5 cellular contexts compared by ENCODE assay signal in the genomic region with DNA sequence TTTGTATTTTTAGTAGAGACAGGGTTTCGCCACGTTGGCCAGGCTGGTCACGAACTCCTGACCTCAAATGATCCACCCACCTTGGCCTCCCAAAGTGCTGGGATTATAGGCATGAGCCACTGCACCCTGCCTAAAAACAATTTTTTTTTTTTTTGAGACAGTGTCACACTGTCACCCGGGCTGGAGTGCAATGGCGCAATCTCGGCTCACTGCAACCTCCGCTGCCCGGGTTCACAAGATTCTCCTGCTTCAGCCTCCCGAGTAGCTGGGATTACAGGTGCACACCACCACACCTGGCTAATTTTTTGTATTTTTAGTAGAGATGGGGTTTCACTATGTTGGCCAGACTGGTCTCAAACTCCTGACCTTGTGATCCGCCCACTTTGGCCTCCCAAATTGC. TPM values are rescaled to one million over a fixed set of nuclear protein-coding genes. Genes with fewer than 3 reads are reported as not detected.
A peak's percentile ranks its signal among the peaks of the same experiment; 100 is the strongest.
DNase-seq lines count a peak whose midpoint lies in the region; ATAC-seq, FAIRE-seq and TF ChIP-seq lines count a peak whose summit lies in the region.
"Not testable (repeated sequence)": the region's sequence is repeated elsewhere in the genome, so short reads cannot be mapped to it uniquely, and the experiment has no call there.

No MANE protein-coding gene starts in this region.

- H3K27me3 ChIP-seq in BLaER1; BLaER1 treated with 17β-estradiol and CSF1 and Interleukin-3, amounts not matched to agents 10 nM and 100 nM; K562 (ENCODE audit: control insufficient read depth in 2 of 2, insufficient read depth in 2 of 2, low read length in 2 of 2); HepG2 (ENCODE audit: control insufficient read depth in 1 of 2, insufficient read depth in 2 of 2, low read length in 2 of 2): not testable (repeated sequence)

- not testable (repeated sequence) for H3K4me3 ChIP-seq in BLaER1; BLaER1 treated with 17β-estradiol and CSF1 and Interleukin-3, amounts not matched to agents 10 nM and 100 nM; K562; HepG2 (replicated peaks in 1 of 3; ENCODE audit: insufficient read depth in 1 of 3, low read depth in 2 of 3, low read length in 3 of 3)

- not testable (repeated sequence) for TF ChIP-seq EP300 in K562 (IDR thresholded peaks at IDR 0.05; ENCODE audit: low read length); HepG2 (IDR thresholded peaks at IDR 0.05; ENCODE audit: low read depth in 2 of 2, low read length in 2 of 2); HepG2 (CRISPR knock-in tag; IDR thresholded peaks at IDR 0.05; ENCODE audit: borderline replicate concordance)

- H4K20me1 ChIP-seq in BLaER1; BLaER1 treated with 17β-estradiol and CSF1 and Interleukin-3, amounts not matched to agents 10 nM and 100 nM; K562 (replicated peaks; ENCODE audit: control insufficient read depth, insufficient read depth, low read length); HepG2 (ENCODE audit: insufficient read depth, low read length): not testable (repeated sequence)

- H3K4me1 ChIP-seq in BLaER1 (peaks cover 71% of the 10 kb centered on the region), HepG2 (ENCODE audit: insufficient read depth, low read length) (peaks cover 25% of the 10 kb centered on the region)
- peaks cover 58 to 71% (median 67%) of the 10 kb centered on the region in 10 experiments for H3K4me1 ChIP-seq in BLaER1 treated with 17β-estradiol and CSF1 and Interleukin-3, amounts not matched to agents 10 nM and 100 nM
- H3K4me1 ChIP-seq in K562 (replicated peaks in 1 of 2; ENCODE audit: control insufficient read depth in 2 of 2, insufficient read depth in 2 of 2, low read length in 2 of 2) = not testable (repeated sequence)

- not testable (repeated sequence) for DNase-seq in K562 (ENCODE audit: extremely low read depth in 1 of 4, low spot score in 3 of 4); HepG2 (ENCODE audit: low spot score)

- TF ChIP-seq CTCF in VCaP (conservative IDR thresholded peaks at IDR 0.05); K562 (IDR thresholded peaks at IDR 0.05 in 2 of 3, conservative IDR thresholded peaks at IDR 0.05 in 1 of 3; ENCODE audit: insufficient read depth in 2 of 3, low read depth in 1 of 3, low read length in 3 of 3); HepG2 (CRISPR knock-in tag; IDR thresholded peaks at IDR 0.05): not testable (repeated sequence)

- not testable (repeated sequence) for TF ChIP-seq POLR2A in K562 (conservative IDR thresholded peaks at IDR 0.05); HepG2 (IDR thresholded peaks at IDR 0.05; ENCODE audit: insufficient read depth in 1 of 2, low read depth in 2 of 2, low read length in 2 of 2)

- in situ Hi-C loops in K562 (cut with MboI); HepG2 (cut with HindIII; ENCODE audit: extremely low pct_ligation_motif_present, low pct_unique_long_range_greater_than_20kb): not testable (repeated sequence)

- not testable (repeated sequence) for ATAC-seq in K562, HepG2

- BruUV-seq in K562 (replicated peaks; lab: Mats Ljungman, UMichigan); HepG2 (replicated peaks; lab: Mats Ljungman, UMichigan): not testable (repeated sequence)

- TF ChIP-seq RAD21 in K562 (CRISPR knock-in tag; conservative IDR thresholded peaks at IDR 0.05 in 1 of 2, IDR thresholded peaks at IDR 0.05 in 1 of 2); HepG2 (CRISPR knock-in tag; IDR thresholded peaks at IDR 0.05): not testable (repeated sequence)

- POLR2A ChIA-PET in K562 (lab: Yijun Ruan, JAX) = interaction anchor here (0.6 to 1.6 kb wide), 5 partner anchors 9 to 23 kb away, joined by 3 to 9 read pairs (median 3); no protein-coding TSS in a partner anchor
- POLR2A ChIA-PET in HepG2 (lab: Yijun Ruan, JAX) = interaction anchor here (1.4 kb wide), 1 partner anchor 11 kb away, joined by 3 read pairs; no protein-coding TSS in a partner anchor

- not testable (repeated sequence) for H3K9me3 ChIP-seq in BLaER1; BLaER1 treated with 17β-estradiol and CSF1 and Interleukin-3, amounts not matched to agents 10 nM and 100 nM (replicated peaks in 1 of 11); K562 (replicated peaks; ENCODE audit: control insufficient read depth, insufficient read depth, low read depth, low read length); HepG2 (ENCODE audit: low read length)

- not testable (repeated sequence) for H2AFZ ChIP-seq in K562 (ENCODE audit: low read depth, low read length); HepG2 (ENCODE audit: low read length)

- H3K9ac ChIP-seq in BLaER1; BLaER1 treated with 17β-estradiol and CSF1 and Interleukin-3, amounts not matched to agents 10 nM and 100 nM; K562 (ENCODE audit: insufficient read depth in 1 of 2, low read depth in 2 of 2, low read length in 2 of 2); HepG2 (ENCODE audit: insufficient read depth, low read depth, low read length): not testable (repeated sequence)

- 54% methylated on average over 10 of the region's 10 CpGs for WGBS in K562 (ENCODE audit: insufficient coverage, low coverage, missing lambda C conversion rate)
- 18% methylated on average over 10 of the region's 10 CpGs for WGBS in HepG2 (ENCODE audit: low lambda C conversion rate)

- peak overlapping the region; percentile 96 for H3K4me2 ChIP-seq in BLaER1
- H3K4me2 ChIP-seq in BLaER1 treated with 17β-estradiol and CSF1 and Interleukin-3, amounts not matched to agents 10 nM and 100 nM = peak overlapping the region; percentile 39 to 96 (median 48); a peak in 21 of 22 replicates
- not testable (repeated sequence) for H3K4me2 ChIP-seq in K562 (ENCODE audit: insufficient read depth, low read length)
- peak overlapping the region; percentile 70; the same call in 1 of the 2 replicates for H3K4me2 ChIP-seq in HepG2 (ENCODE audit: low read depth, low read length)

- intact Hi-C loops in K562 (cut with micrococcal nuclease); HepG2 (cut with micrococcal nuclease; ENCODE audit: unreplicated experiment): not testable (repeated sequence)

- not testable (repeated sequence) for H3K36me3 ChIP-seq in BLaER1; BLaER1 treated with 17β-estradiol and CSF1 and Interleukin-3, amounts not matched to agents 10 nM and 100 nM; K562 (ENCODE audit: control insufficient read depth, insufficient read depth, low read length); HepG2 (replicated peaks in 1 of 2; ENCODE audit: control insufficient read depth in 1 of 2, insufficient read depth in 2 of 2, low read length in 2 of 2)

- CTCF ChIA-PET in K562 (lab: Yijun Ruan, JAX; ENCODE audit: low intra/inter-chr PET ratio); HepG2 (lab: Yijun Ruan, JAX; ENCODE audit: low intra/inter-chr PET ratio, low total read pairs): not testable (repeated sequence)

- H3K27ac ChIP-seq in BLaER1; K562 (ENCODE audit: extremely low read depth, low read depth, low read length); HepG2 (ENCODE audit: extremely low read length, insufficient read depth, low read length): not testable (repeated sequence)
- H3K27ac ChIP-seq in BLaER1 treated with 17β-estradiol and CSF1 and Interleukin-3, amounts not matched to agents 10 nM and 100 nM = peak overlapping the region in 1 of 11 experiments; percentile 45; a peak in 3 of 22 replicates
- H3K27ac ChIP-seq in VCaP = peak overlapping the region; percentile 65; the same call in 1 of the 2 replicates

- not testable (repeated sequence) for H3K9me1 ChIP-seq in K562 (ENCODE audit: control insufficient read depth, insufficient read depth, low read length)

- not testable (repeated sequence) for FAIRE-seq in K562 (lab: Jason Lieb, UNC); HepG2 (lab: Jason Lieb, UNC)

- H3K79me2 ChIP-seq in K562 (ENCODE audit: control insufficient read depth, insufficient read depth, low read length); HepG2 (ENCODE audit: insufficient read depth, low read length): not testable (repeated sequence)

RNA-seq across cellular contexts. Expression of a gene that starts 6.2 kb away (rescaled TPM):
- 136 and 330 TPM in 2 replicates for total RNA-seq in K562 (2011; cell fraction: chromatin; rRNA removed; ENCODE audit: low replicate concordance)
- 82.5 and 83.7 TPM in 2 replicates for total RNA-seq in K562 (2011; cell fraction: nucleolus; rRNA removed)
- total RNA-seq in K562 (2011; cell fraction: nucleoplasm; rRNA removed) = 139 and 175 TPM in 2 replicates
- total RNA-seq in K562 (2014; rRNA removed) = 116 and 147 TPM in 2 replicates
- 135 and 158 TPM in 2 replicates for total RNA-seq in K562 (2014; rRNA removed; fragmentation: Illumina TruSeq; extraction: Trizol)
- 132 and 149 TPM in 2 replicates for total RNA-seq in K562 (2015; rRNA removed; fragmentation: Illumina TruSeq; extraction: Trizol)
- 128 and 131 TPM in 2 replicates for total RNA-seq in K562 (2021)
- polyA plus RNA-seq in K562 (2011; rRNA removed) = 63.1 and 84.5 TPM in 2 replicates
- polyA plus RNA-seq in K562 (2011; cell fraction: cytosol; rRNA removed) = 30.0 and 41.8 TPM in 2 replicates
- 45.6 and 48.0 TPM in 2 replicates for polyA plus RNA-seq in K562 (2011; cell fraction: nucleus; rRNA removed)
- polyA plus RNA-seq in K562 (2012) = 109 and 130 TPM in 2 replicates
- 158 and 225 TPM in 2 replicates for polyA plus RNA-seq in K562 (2014; fragmentation: Illumina TruSeq; extraction: Trizol)
- polyA plus RNA-seq in K562 (2014; fragmentation: Nextera tagmentation; extraction: Ambion mirVana) = 100 to 1,000 TPM in 1 of 2 experiments, 10 to 100 TPM in 1; 96.6 to 100 TPM
- 135 and 158 TPM in 2 replicates for polyA plus RNA-seq in K562 (2014; rRNA removed)
- 60.6 and 70.5 TPM in 2 replicates for polyA minus RNA-seq in K562 (2011; rRNA and poly(A)+ RNA removed)
- polyA minus RNA-seq in K562 (2011; cell fraction: cytosol; rRNA and poly(A)+ RNA removed) = 59.2 and 63.5 TPM in 2 replicates
- polyA minus RNA-seq in K562 (2011; cell fraction: nucleus; rRNA and poly(A)+ RNA removed) = 39.3 and 44.5 TPM in 2 replicates
- total RNA-seq in HepG2 (2016; rRNA removed; fragmentation: Illumina TruSeq; extraction: Trizol) = 53.9 and 72.9 TPM in 2 replicates
- 51.7 and 58.5 TPM in 2 replicates for total RNA-seq in HepG2 (2016; cell fraction: cytosol; rRNA removed; fragmentation: Illumina TruSeq; extraction: Trizol; ENCODE audit: low read depth)
- total RNA-seq in HepG2 (2016; cell fraction: insoluble cytoplasmic fraction; rRNA removed; fragmentation: Illumina TruSeq; extraction: Trizol) = 57.3 and 66.0 TPM in 2 replicates
- total RNA-seq in HepG2 (2016; cell fraction: membrane; rRNA removed; fragmentation: Illumina TruSeq; extraction: Trizol) = 37.1 and 38.2 TPM in 2 replicates
- 31.6 and 33.1 TPM in 2 replicates for total RNA-seq in HepG2 (2016; cell fraction: nucleus; rRNA removed; fragmentation: Illumina TruSeq; extraction: Trizol)
- 27.1 and 29.9 TPM in 2 replicates for polyA plus RNA-seq in HepG2 (2011; rRNA removed)
- polyA plus RNA-seq in HepG2 (2011; cell fraction: cytosol; rRNA removed) = 14.8 and 23.9 TPM in 2 replicates
- 22.1 and 25.2 TPM in 2 replicates for polyA plus RNA-seq in HepG2 (2011; cell fraction: nucleus; rRNA removed)
- polyA plus RNA-seq in HepG2 (2012) = 61.9 and 67.0 TPM in 2 replicates
- 15.6 and 19.2 TPM in 2 replicates for polyA plus RNA-seq in HepG2 (2016; cell fraction: cytosol; fragmentation: Illumina TruSeq; extraction: Trizol; ENCODE audit: low read depth)
- 96.0 and 98.3 TPM in 2 replicates for polyA plus RNA-seq in HepG2 (2016; cell fraction: insoluble cytoplasmic fraction; fragmentation: Illumina TruSeq; extraction: Trizol; ENCODE audit: low read depth)
- 29.1 and 33.0 TPM in 2 replicates for polyA plus RNA-seq in HepG2 (2016; cell fraction: membrane; fragmentation: Illumina TruSeq; extraction: Trizol; ENCODE audit: low read depth)
- polyA plus RNA-seq in HepG2 (2016; cell fraction: nucleus; fragmentation: Illumina TruSeq; extraction: Trizol; ENCODE audit: insufficient read depth, low read depth) = 55.8 and 62.6 TPM in 2 replicates
- 18.1 and 22.3 TPM in 2 replicates for polyA minus RNA-seq in HepG2 (2011; rRNA and poly(A)+ RNA removed; ENCODE audit: low replicate concordance)
- polyA minus RNA-seq in HepG2 (2011; cell fraction: cytosol; rRNA and poly(A)+ RNA removed) = 25.6 and 28.2 TPM in 2 replicates
- polyA minus RNA-seq in HepG2 (2011; cell fraction: nucleus; rRNA and poly(A)+ RNA removed) = 43.9 and 51.2 TPM in 2 replicates
